ENCODE assay signal across 28 cellular contexts in genomic region chr2:233290446-233290845, GRCh38. TPM values are rescaled to one million over a fixed set of nuclear protein-coding genes. Genes with fewer than 3 reads are reported as not detected.
A peak's percentile ranks its signal among the peaks of the same experiment; 100 is the strongest.
DNase-seq lines count a peak whose midpoint lies in the region; ATAC-seq, FAIRE-seq and TF ChIP-seq lines count a peak whose summit lies in the region.
"Had no signal": no experiment of that assay in that cellular context is flagged by ENCODE, and none has a peak within 500 bp of the region (broad histone marks: within the 10 kb centered on the region; RNA-seq: fewer than 3 reads in every experiment).

No MANE protein-coding gene starts in this region.

- no peaks in the 10 kb centered on the region for H3K27me3 Mint-ChIP-seq in CD4-positive, alpha-beta T cell

- DNase-seq in CD4-positive, alpha-beta T cell = no peak
- DNase-seq in DMS53 (lab: John Stamatoyannopoulos, UW) (peak; percentile 76), pancreas (no peak), KBM-7 (no peak), vagina (ENCODE audit: extremely low spot score in 2 of 2) (no peak)
- no peak for DNase-seq in activated naive CD4-positive, alpha-beta T cell treated with Interleukin-2 at 50 U/mL for 16 hours
- DNase-seq: activated CD4-positive, alpha-beta T cell treated with anti-CD3 and anti-CD28 coated beads for 48 hours; activated effector memory CD4-positive, alpha-beta T cell treated with anti-CD3 and anti-CD28 coated beads, Interleukin-2, amount 50 U/mL, for 16 hours; central memory CD4-positive, alpha-beta T cell; effector CD4-positive, alpha-beta T cell; gastrocnemius medialis; IMR-90; mammary epithelial cell; NCI-H1436; NCI-H226 had no signal

- intact Hi-C loops in CD4-positive, alpha-beta T cell (cut with DNase I, micrococcal nuclease) = loop anchor here in 1 of 2 experiments (5.0 kb wide), 1 partner anchor 62 kb away; the partner anchor contains the start of gene DGKD
- intact Hi-C loops in pancreas (cut with DNase I) (no loop called here), vagina (cut with DNase I) (no loop called here)

- H3K4me3 ChIP-seq in pancreas (no peak overlapping the region), vagina (no peak overlapping the region)
- H3K4me3 ChIP-seq: esophagus muscularis mucosa, gastrocnemius medialis, Peyer's patch, SJSA1, thoracic aorta had no signal

- H3K27ac Mint-ChIP-seq in CD4-positive, alpha-beta T cell = peak overlapping the region; percentile 37

- H3K27ac ChIP-seq in CD4-positive, alpha-beta T cell (ENCODE audit: low read depth, low read length) = no peak overlapping the region
- H3K27ac ChIP-seq in angular gyrus (ENCODE audit: low read depth, low read length) = peak overlapping the region; percentile 46
- no peak overlapping the region for H3K27ac ChIP-seq in pancreas
- no peak overlapping the region for H3K27ac ChIP-seq in vagina
- H3K27ac ChIP-seq: esophagus muscularis mucosa, gastrocnemius medialis, parathyroid adenoma, Peyer's patch, SJSA1, thoracic aorta had no signal

- no peaks in the 10 kb centered on the region for H3K9me3 Mint-ChIP-seq in CD4-positive, alpha-beta T cell

- H3K4me1 Mint-ChIP-seq in CD4-positive, alpha-beta T cell (ENCODE audit: low read depth) = peaks cover 4% of the 10 kb centered on the region

- in situ Hi-C loops in KBM-7 (cut with MboI; ENCODE audit: low pct_unique_long_range_greater_than_20kb, low sequenced_read_pairs) = no loop called here

- H3K36me3 ChIP-seq in pancreas (peaks cover 3 to 65% (median 30%) of the 10 kb centered on the region in 3 donors), vagina (peaks cover 0 to 73% of the 10 kb centered on the region in 2 donors)

- no peaks in the 10 kb centered on the region for H3K4me1 ChIP-seq in pancreas
- H3K4me1 ChIP-seq in vagina = peaks cover 6% of the 10 kb centered on the region
- H3K4me1 ChIP-seq: gastrocnemius medialis, parathyroid adenoma, Peyer's patch had no signal

- no peak overlapping the region for H3K4me3 Mint-ChIP-seq in CD4-positive, alpha-beta T cell

- CTCF ChIA-PET in CD4-positive, alpha-beta T cell (lab: Charles Lee) = no interaction called here

- FAIRE-seq in pancreas (lab: Jason Lieb, UNC) = no peak
- FAIRE-seq: G401.6, keratinocyte had no signal

- no peaks in the 10 kb centered on the region for H3K27me3 ChIP-seq in CD4-positive, alpha-beta T cell (ENCODE audit: control insufficient read depth, insufficient read depth, low read length)
- H3K27me3 ChIP-seq in pancreas (no peaks in the 10 kb centered on the region), vagina (no peaks in the 10 kb centered on the region)
- H3K27me3 ChIP-seq: esophagus muscularis mucosa, gastrocnemius medialis, Peyer's patch, SJSA1 had no signal

- peaks cover 100% of the 10 kb centered on the region for H3K36me3 Mint-ChIP-seq in CD4-positive, alpha-beta T cell (ENCODE audit: low read depth)

- 83 to 84% methylated on average over 7 of the region's 7 CpGs for WGBS in pancreas, 2 donors

- POLR2A ChIA-PET in CD4-positive, alpha-beta T cell (lab: Charles Lee) = no interaction called here

- TF ChIP-seq POLR2A in vagina (IDR thresholded peaks at IDR 0.05) = no peak

- no peak for TF ChIP-seq CTCF in CD4-positive, alpha-beta T cell (IDR thresholded peaks at IDR 0.05)
- no peak for TF ChIP-seq CTCF in pancreas (IDR thresholded peaks at IDR 0.05)
- no peak for TF ChIP-seq CTCF in vagina (IDR thresholded peaks at IDR 0.05)

- ATAC-seq in CD4-positive, alpha-beta T cell (ENCODE audit: poor library complexity) = no peak
- ATAC-seq in pancreas (peak in 3 of 4 donors; percentile 13 to 55 (median 40)), GM18873 (IDR thresholded peaks at IDR 0.05; ENCODE audit: low FRiP score, unreplicated experiment) (no peak)
- ATAC-seq: gastrocnemius medialis, sciatic nerve had no signal

- H3K9me3 ChIP-seq in CD4-positive, alpha-beta T cell (ENCODE audit: control insufficient read depth, low read length) = no peaks in the 10 kb centered on the region
- no peaks in the 10 kb centered on the region for H3K9me3 ChIP-seq in pancreas
- H3K9me3 ChIP-seq in vagina = no peaks in the 10 kb centered on the region
- H3K9me3 ChIP-seq: esophagus muscularis mucosa, gastrocnemius medialis, Peyer's patch, SJSA1, thoracic aorta had no signal

RNA-seq across cellular contexts. Expression of gene SAG, which starts 17.2 kb away (rescaled TPM):
- total RNA-seq in CD4-positive, alpha-beta T cell = under 1 TPM; 0.03 to 0.22 TPM
- total RNA-seq in pancreas (not detected), vagina (not detected)
- polyA plus RNA-seq in pancreas = not detected
- total RNA-seq: esophagus muscularis mucosa; IMR-90; mammary epithelial cell; MCF 10A; myocyte; Peyer's patch; sciatic nerve; SJSA1; T-helper 1 cell treated with Interleukin-12 subunit alpha and Interleukin-12 subunit beta and Interleukin-4 antibody, amounts not matched to agents 30 ng/mL and 1 ng/mL, for 36 hours; thoracic aorta had no signal
- polyA plus RNA-seq: IMR-90, keratinocyte, mammary epithelial cell had no signal

RNA-seq across cellular contexts. Expression of gene ATG16L1, which starts 39.0 kb away (rescaled TPM):
- total RNA-seq in CD4-positive, alpha-beta T cell = 100 to 1,000 TPM; 134 to 135 TPM
- total RNA-seq in pancreas (10 to 100 TPM in 3 of 6 donors, 1 to 10 TPM in 3; 7.9 to 15.0 (median 10.5) TPM), vagina (29.2 TPM)
- polyA plus RNA-seq in pancreas = 10 to 100 TPM in 1 of 2 donors, 1 to 10 TPM in 1; 7.4 to 11.9 TPM

Comparison
In these comparisons a context has a peak if more than half of its experiments do, and no peak if none do; other contexts are left out.
1. ATAC-seq: peak in pancreas (3 of 4); none in CD4-positive, alpha-beta T cell (single experiment) and GM18873 (single experiment).